ENCODE assay signal across 9 cellular contexts in the genomic region with DNA sequence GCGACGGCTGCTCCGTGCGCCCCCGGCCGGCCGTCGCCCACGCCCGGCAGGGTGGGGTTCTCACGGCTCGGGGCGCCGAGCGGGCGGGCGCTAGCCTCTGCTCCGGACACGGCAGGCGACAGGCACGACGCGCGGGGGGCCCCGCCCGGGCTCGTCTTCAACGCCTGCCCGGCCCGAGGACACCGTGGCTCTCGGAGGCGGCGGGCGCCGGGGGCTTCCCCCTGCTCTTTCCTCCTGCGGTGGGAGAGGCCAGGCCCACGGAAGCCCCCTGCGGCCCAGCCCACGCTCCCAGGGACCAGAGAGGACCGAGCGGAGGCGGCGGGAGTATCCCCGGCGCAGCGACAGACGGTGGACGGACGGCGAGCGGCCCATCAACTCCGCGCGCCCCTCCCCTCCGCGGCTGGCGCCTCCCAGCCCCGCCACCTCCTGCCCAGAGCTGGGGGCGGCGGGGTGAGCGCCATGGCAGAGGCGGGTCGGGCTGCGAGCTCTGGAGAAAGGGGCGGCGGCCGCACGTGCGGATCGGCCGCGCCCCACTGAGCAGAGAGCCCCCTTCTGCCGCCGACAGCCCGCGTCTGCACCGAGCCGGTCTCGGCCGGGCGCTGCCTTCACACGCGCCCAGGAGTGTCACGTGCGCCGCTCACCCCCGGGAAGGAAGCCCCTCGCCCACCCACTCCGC. TPM values are rescaled to one million over a fixed set of nuclear protein-coding genes. Genes with fewer than 3 reads are reported as not detected.
DNase-seq lines count a peak whose midpoint lies in the region; ATAC-seq and TF ChIP-seq lines count a peak whose summit lies in the region.
"Had no signal": no experiment of that assay in that cellular context is flagged by ENCODE, and none has a peak within 500 bp of the region (broad histone marks: within the 10 kb centered on the region; RNA-seq: fewer than 3 reads in every experiment).

A gene (minus strand): TSS at position 347 of the 676 bp plus-strand sequence. CDS start 386 bp downstream, outside the sequence.
A gene with protein sequence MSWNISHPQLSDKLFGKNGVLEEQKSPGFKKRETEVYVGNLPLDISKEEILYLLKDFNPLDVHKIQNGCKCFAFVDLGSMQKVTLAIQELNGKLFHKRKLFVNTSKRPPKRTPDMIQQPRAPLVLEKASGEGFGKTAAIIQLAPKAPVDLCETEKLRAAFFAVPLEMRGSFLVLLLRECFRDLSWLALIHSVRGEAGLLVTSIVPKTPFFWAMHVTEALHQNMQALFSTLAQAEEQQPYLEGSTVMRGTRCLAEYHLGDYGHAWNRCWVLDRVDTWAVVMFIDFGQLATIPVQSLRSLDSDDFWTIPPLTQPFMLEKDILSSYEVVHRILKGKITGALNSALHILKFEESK (plus strand): TSS at position 154 of the 676 bp plus-strand sequence. CDS start 4,685 bp downstream, outside the sequence.

- no peaks in the 10 kb centered on the region for H3K4me1 ChIP-seq in ES-I3 (ENCODE audit: insufficient read depth, low read length)

- no peak within 1 kb of the TSS for H3K27ac Mint-ChIP-seq in progenitor cell of endocrine pancreas

- peak within 1 kb of the TSS; percentile 48; the same call in 1 of the 2 replicates for H3K9ac ChIP-seq in ES-I3 (ENCODE audit: low read depth, low read length)

- H3K36me3 Mint-ChIP-seq in activated T-cell treated with anti-CD3 and anti-CD28 coated beads, Interleukin-2, amount 50 U/mL, for 4 hours (ENCODE audit: insufficient read depth), result no peaks in the 10 kb centered on the region
- H3K36me3 Mint-ChIP-seq in progenitor cell of endocrine pancreas (ENCODE audit: insufficient read depth), result no peaks in the 10 kb centered on the region

- H3K9me3 Mint-ChIP-seq in activated T-cell treated with anti-CD3 and anti-CD28 coated beads, Interleukin-2, amount 50 U/mL, for 4 hours, result no peaks in the 10 kb centered on the region
- H3K9me3 Mint-ChIP-seq in progenitor cell of endocrine pancreas (ENCODE audit: low read depth), result no peaks in the 10 kb centered on the region

- no peak for TF ChIP-seq CTCF in progenitor cell of endocrine pancreas (IDR thresholded peaks at IDR 0.05; ENCODE audit: unreplicated experiment)

- peak; percentile 52 to 54 for ATAC-seq in activated T-cell treated with anti-CD3 and anti-CD28 coated beads, Interleukin-2, amount 50 U/mL, for 4 hours
- ATAC-seq in left ventricle myocardium superior (peak; percentile 79), GM19397 (IDR thresholded peaks at IDR 0.05; ENCODE audit: unreplicated experiment) (no peak)

- intact Hi-C loops in left ventricle myocardium superior (cut with micrococcal nuclease), result no loop called here

- H3K36me3 ChIP-seq in ES-I3 (ENCODE audit: insufficient read depth, low read length), result no peaks in the 10 kb centered on the region

- DNase-seq in activated T-cell treated with anti-CD3 and anti-CD28 coated beads, Interleukin-2, amount 50 U/mL, for 4 hours, result no peak
- DNase-seq in left ventricle myocardium superior (peak; percentile 70), progenitor cell of endocrine pancreas (ENCODE audit: low spot score, unreplicated experiment) (peak; percentile 10), HPDE6-E6E7 (ENCODE audit: extremely low spot score) (no peak), MV-4-11 (lab: John Stamatoyannopoulos, UW) (no peak)
- no peak for DNase-seq in central memory CD4-positive, alpha-beta T cell

- H3K4me1 Mint-ChIP-seq in activated T-cell treated with anti-CD3 and anti-CD28 coated beads, Interleukin-2, amount 50 U/mL, for 4 hours (ENCODE audit: low read depth), result peaks cover 6% of the 10 kb centered on the region
- H3K4me1 Mint-ChIP-seq in progenitor cell of endocrine pancreas (ENCODE audit: low read depth), result peaks cover 1% of the 10 kb centered on the region

- H3K4me3 Mint-ChIP-seq in activated T-cell treated with anti-CD3 and anti-CD28 coated beads, Interleukin-2, amount 50 U/mL, for 4 hours, result peak within 1 kb of the TSS; percentile 37
- peak within 1 kb of the TSS; percentile 39 for H3K4me3 Mint-ChIP-seq in progenitor cell of endocrine pancreas (ENCODE audit: low read depth)

- peaks cover 52% of the 10 kb centered on the region for H3K27me3 Mint-ChIP-seq in activated T-cell treated with anti-CD3 and anti-CD28 coated beads, Interleukin-2, amount 50 U/mL, for 4 hours (ENCODE audit: low read depth)
- H3K27me3 Mint-ChIP-seq in progenitor cell of endocrine pancreas, result peaks cover 72% of the 10 kb centered on the region

- no peaks in the 10 kb centered on the region; the same call in 1 of the 2 replicates for H3K9me3 ChIP-seq in ES-I3 (ENCODE audit: control insufficient read depth, insufficient read depth, low read length)

RNA-seq across cellular contexts. Expression of the first gene that starts in this region (rescaled TPM):
- under 1 TPM; 0.03 to 0.14 (median 0.05) TPM for total RNA-seq in activated T-cell treated with anti-CD3 and anti-CD28 coated beads, Interleukin-2, amount 50 U/mL, for 4 hours
- total RNA-seq in left ventricle myocardium superior (10.2 TPM), progenitor cell of endocrine pancreas (not detected in 2 replicates)

RNA-seq across cellular contexts. Expression of the second gene that starts in this region (rescaled TPM):
- not detected for total RNA-seq in activated T-cell treated with anti-CD3 and anti-CD28 coated beads, Interleukin-2, amount 50 U/mL, for 4 hours
- total RNA-seq in left ventricle myocardium superior, result 1.9 TPM
- total RNA-seq in progenitor cell of endocrine pancreas, result not detected in 2 replicates
- total RNA-seq: NCI-H460 had no signal

Comparison
In these comparisons a context has a peak if more than half of its experiments do, and no peak if none do; other contexts are left out.
1. Peak in ATAC-seq in activated T-cell treated with anti-CD3 and anti-CD28 coated beads, Interleukin-2, amount 50 U/mL, for 4 hours; RNA of the genes that start here not detected or under 1 TPM.
2. Peak in DNase-seq in progenitor cell of endocrine pancreas; RNA of the genes that start here not detected or under 1 TPM.